In the genomic region with DNA sequence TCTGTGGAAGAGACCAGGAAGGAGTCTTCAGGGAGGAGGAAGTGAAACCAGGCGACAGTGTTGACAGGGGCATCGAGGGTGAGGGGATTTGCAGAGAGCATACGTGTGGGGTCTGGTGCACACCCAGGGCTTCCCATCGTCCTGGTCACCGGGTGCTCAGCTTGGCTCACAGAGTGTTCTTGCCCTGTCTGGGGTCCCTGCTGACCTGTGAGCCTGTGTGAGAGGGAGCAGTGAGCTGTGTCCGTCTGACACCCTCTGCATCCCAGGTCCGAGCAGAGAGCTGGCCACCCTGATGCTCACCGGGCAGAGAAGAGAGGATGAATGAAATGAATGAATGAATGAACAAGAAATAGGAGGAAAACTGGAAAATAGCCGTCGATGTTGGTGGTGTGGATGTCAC, we compare ENCODE assay signal across 20 cellular contexts. TPM values are rescaled to one million over a fixed set of nuclear protein-coding genes. Genes with fewer than 3 reads are reported as not detected.
"Had no signal": no experiment of that assay in that cellular context is flagged by ENCODE, and none has a peak within 500 bp of the region (broad histone marks: within the 10 kb centered on the region; RNA-seq: fewer than 3 reads in every experiment).

No MANE protein-coding gene starts in this region.

- ATAC-seq: activated CD4-positive, CD25-positive, alpha-beta regulatory T cell treated with anti-CD3 and anti-CD28 coated beads, Interleukin-2, amount 50 U/mL, for 24 hours; left colon had no signal

- H3K27ac ChIP-seq: neutrophil, skin epidermis, transverse colon had no signal

- H3K4me1 Mint-ChIP-seq: brain; central memory CD8-positive, alpha-beta T cell; naive B cell had no signal

- H3K4me1 ChIP-seq: transverse colon had no signal

- H3K27ac Mint-ChIP-seq: activated naive CD8-positive, alpha-beta T cell; brain; naive B cell had no signal

- H3K4me3 Mint-ChIP-seq: activated naive CD8-positive, alpha-beta T cell; brain; central memory CD8-positive, alpha-beta T cell; naive B cell had no signal

- H3K27me3 Mint-ChIP-seq: activated naive CD8-positive, alpha-beta T cell had no signal

- H3K36me3 ChIP-seq: neutrophil, transverse colon had no signal

- DNase-seq: activated CD4-positive, alpha-beta T cell treated with anti-CD3 and anti-CD28 coated beads, Interleukin-2, amount 50 U/mL, for 4 hours; activated T-cell treated with anti-CD3 and anti-CD28 coated beads, Interleukin-2, amount 50 U/mL, for 1 hour; amygdala; cortex of kidney; effector CD8-positive, alpha-beta T cell; foreskin melanocyte; left colon; mammary epithelial cell; naive B cell; stimulated activated CD4-positive, alpha-beta T cell treated with anti-CD3 and anti-CD28 coated beads, Interleukin-4, amount 100 ng/mL, for 24 hours; stimulated activated naive CD4-positive, alpha-beta T cell treated with Interleukin-2 at 50 U/mL for 16 hours; substantia nigra; transverse colon had no signal

- H3K4me3 ChIP-seq: skin epidermis, transverse colon had no signal

- H3K9me3 ChIP-seq: neutrophil, transverse colon had no signal

- H3K9me3 Mint-ChIP-seq: brain; central memory CD8-positive, alpha-beta T cell had no signal

- H3K36me3 Mint-ChIP-seq: activated naive CD8-positive, alpha-beta T cell; brain; naive B cell had no signal

RNA-seq across cellular contexts. Expression of a gene that starts 46.5 kb away (rescaled TPM):
- total RNA-seq: mammary epithelial cell, mononuclear cell had no signal
- polyA plus RNA-seq: mammary epithelial cell had no signal

RNA-seq across cellular contexts. Expression of a gene that starts 58.8 kb away (rescaled TPM):
- total RNA-seq: mammary epithelial cell, mononuclear cell had no signal
- polyA plus RNA-seq: mammary epithelial cell had no signal
